10 cellular contexts compared by ENCODE assay signal in the genomic region with DNA sequence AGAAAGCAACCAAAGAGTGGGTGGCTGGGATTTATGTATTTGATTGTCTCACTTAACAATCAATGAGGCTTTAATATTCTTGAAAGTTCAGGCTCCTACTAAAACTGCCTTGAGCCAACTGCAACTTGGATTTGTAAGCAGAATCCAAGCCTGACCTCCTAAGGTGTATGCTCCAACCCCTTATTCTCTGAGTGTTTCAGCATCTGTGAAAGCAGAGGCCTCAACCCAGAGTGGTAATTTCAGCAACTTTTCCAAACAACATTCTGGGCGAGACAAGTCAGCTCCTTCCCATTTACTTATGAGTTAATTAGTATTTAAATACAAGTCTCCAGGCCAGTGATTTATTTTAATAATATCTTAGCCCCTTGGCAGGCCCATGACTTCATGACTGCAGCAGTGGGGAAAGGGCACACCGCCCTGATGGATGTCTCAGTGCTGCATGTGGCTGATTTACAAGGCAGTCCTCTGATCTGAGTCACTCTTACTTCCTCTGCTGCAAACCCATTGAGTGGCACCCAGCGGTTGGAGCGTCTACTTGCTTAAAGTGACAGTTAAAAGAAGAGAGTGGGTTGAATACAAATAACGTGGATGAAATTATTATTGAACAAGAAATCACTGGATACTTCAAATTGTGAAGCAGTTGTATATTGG.
DNase-seq lines count a peak whose midpoint lies in the region; ATAC-seq, FAIRE-seq and TF ChIP-seq lines count a peak whose summit lies in the region.
"Had no signal": no experiment of that assay in that cellular context is flagged by ENCODE, and none has a peak within 500 bp of the region (broad histone marks: within the 10 kb centered on the region; RNA-seq: fewer than 3 reads in every experiment).

No MANE protein-coding gene starts in this region.

- no peak overlapping the region for H3K4me3 ChIP-seq in astrocyte of the spinal cord (ENCODE audit: low read depth, low read length)
- no peak overlapping the region for H3K4me3 ChIP-seq in smooth muscle cell
- H3K4me3 ChIP-seq in small intestine (ENCODE audit: low read depth in 1 of 2, low read length in 2 of 2): no peak overlapping the region

- H3K9me3 Mint-ChIP-seq in natural killer cell treated with Interleukin-12 subunit alpha and Interleukin-12 subunit beta and Interleukin-15 and Interleukin-18, amount 100 ng/mL, for 72 hours: no peaks in the 10 kb centered on the region

- H3F3A ChIP-seq in smooth muscle cell (ENCODE audit: low read depth): peaks cover 8% of the 10 kb centered on the region

- no peak overlapping the region for H2AFZ ChIP-seq in smooth muscle cell (ENCODE audit: low read depth)

- H3K9me3 ChIP-seq in smooth muscle cell (replicated peaks; ENCODE audit: low read depth) (no peaks in the 10 kb centered on the region), small intestine (ENCODE audit: control insufficient read depth, low read depth) (no peaks in the 10 kb centered on the region)

- H3K27ac ChIP-seq in smooth muscle cell (ENCODE audit: low read depth) (peak overlapping the region; percentile 11), small intestine (ENCODE audit: low read depth in 1 of 2, low read length in 1 of 2) (no peak overlapping the region)
- H3K27ac ChIP-seq: KMS-11 had no signal

- TF ChIP-seq CTCF in astrocyte of the spinal cord (IDR thresholded peaks at IDR 0.05; ENCODE audit: low read depth, low read length) (no peak), smooth muscle cell (IDR thresholded peaks at IDR 0.05; ENCODE audit: borderline replicate concordance, insufficient read depth, poor library complexity, severe bottlenecking) (no peak)

- H3K9ac ChIP-seq in smooth muscle cell (ENCODE audit: low read depth): no peak overlapping the region
- H3K9ac ChIP-seq: KMS-11 had no signal

- no peak overlapping the region for H3K27ac Mint-ChIP-seq in natural killer cell treated with Interleukin-12 subunit alpha and Interleukin-12 subunit beta and Interleukin-15 and Interleukin-18, amount 100 ng/mL, for 72 hours

- H3K4me2 ChIP-seq in smooth muscle cell: peak overlapping the region; percentile 30
- H3K4me2 ChIP-seq: KMS-11 had no signal

- H3K36me3 ChIP-seq in smooth muscle cell (ENCODE audit: low read depth) (no peaks in the 10 kb centered on the region), small intestine (ENCODE audit: control insufficient read depth in 2 of 2, insufficient read depth in 2 of 2, low read length in 2 of 2) (no peaks in the 10 kb centered on the region)

- 13% methylated on average over 5 of the region's 5 CpGs for WGBS in smooth muscle cell (ENCODE audit: low lambda C conversion rate)
- WGBS in small intestine, 3 donors: 70 to 84% (median 79%) methylated on average over 5 of the region's 5 CpGs

- H3K27me3 Mint-ChIP-seq in natural killer cell treated with Interleukin-12 subunit alpha and Interleukin-12 subunit beta and Interleukin-15 and Interleukin-18, amount 100 ng/mL, for 72 hours: peaks cover 0 to 2% of the 10 kb centered on the region in 2 donors

- FAIRE-seq in small intestine (lab: Jason Lieb, UNC): no peak
- FAIRE-seq: colon had no signal

- ATAC-seq in natural killer cell treated with Interleukin-12 subunit alpha and Interleukin-12 subunit beta and Interleukin-15 and Interleukin-18, amount 100 ng/mL, for 72 hours: no peak

- no peaks in the 10 kb centered on the region for H4K20me1 ChIP-seq in smooth muscle cell (ENCODE audit: low read depth)

- peak; percentile 35 for DNase-seq in NCI-H748 (lab: John Stamatoyannopoulos, UW; ENCODE audit: unreplicated experiment)
- DNase-seq in NCI-H748 treated with DMSO at 0.1 percent for 48 hours (lab: John Stamatoyannopoulos, UW): no peak
- DNase-seq in KBM-7: peak; percentile 27
- peak; percentile 36 for DNase-seq in astrocyte of the spinal cord (ENCODE audit: low read depth, low spot score)
- DNase-seq in smooth muscle cell (lab: John Stamatoyannopoulos, UW; ENCODE audit: unreplicated experiment): no peak
- DNase-seq in natural killer cell treated with Interleukin-12 subunit alpha and Interleukin-12 subunit beta and Interleukin-15 and Interleukin-18, amount 100 ng/mL, for 72 hours (ENCODE audit: low spot score): no peak
- DNase-seq in NCI-H1092 treated with DMSO at 0.1 percent for 48 hours (lab: John Stamatoyannopoulos, UW): no peak
- DNase-seq in small intestine: no peak

- H3K36me3 Mint-ChIP-seq in natural killer cell treated with Interleukin-12 subunit alpha and Interleukin-12 subunit beta and Interleukin-15 and Interleukin-18, amount 100 ng/mL, for 72 hours: no peaks in the 10 kb centered on the region

- no peaks in the 10 kb centered on the region for H3K4me1 Mint-ChIP-seq in natural killer cell treated with Interleukin-12 subunit alpha and Interleukin-12 subunit beta and Interleukin-15 and Interleukin-18, amount 100 ng/mL, for 72 hours (ENCODE audit: low read depth in 2 of 2)

- H3K4me3 Mint-ChIP-seq in natural killer cell treated with Interleukin-12 subunit alpha and Interleukin-12 subunit beta and Interleukin-15 and Interleukin-18, amount 100 ng/mL, for 72 hours: no peak overlapping the region

- in situ Hi-C loops in KBM-7 (cut with MboI; ENCODE audit: low pct_unique_long_range_greater_than_20kb, low sequenced_read_pairs) (no loop called here), astrocyte of the spinal cord (cut with HindIII; ENCODE audit: low sequenced_read_pairs) (no loop called here)

- H3K4me1 ChIP-seq in smooth muscle cell (ENCODE audit: low read depth): peaks cover 33% of the 10 kb centered on the region
- H3K4me1 ChIP-seq in small intestine (ENCODE audit: control insufficient read depth in 2 of 2, insufficient read depth in 1 of 2, low read depth in 1 of 2, low read length in 1 of 2): no peaks in the 10 kb centered on the region

- H3K79me2 ChIP-seq in smooth muscle cell (ENCODE audit: low read depth): no peaks in the 10 kb centered on the region

- H3K27me3 ChIP-seq in smooth muscle cell (ENCODE audit: low read depth): no peaks in the 10 kb centered on the region
- H3K27me3 ChIP-seq in small intestine (ENCODE audit: control insufficient read depth in 2 of 2, insufficient read depth in 2 of 2, low read length in 2 of 2): no peaks in the 10 kb centered on the region

Comparison
In these comparisons a context has a peak if more than half of its experiments do, and no peak if none do; other contexts are left out.
1. DNase-seq: peak in NCI-H748 (single experiment), KBM-7 (single experiment) and astrocyte of the spinal cord (single experiment); none in NCI-H748 treated with DMSO at 0.1 percent for 48 hours (single experiment), smooth muscle cell (single experiment), natural killer cell treated with Interleukin-12 subunit alpha and Interleukin-12 subunit beta and Interleukin-15 and Interleukin-18, amount 100 ng/mL, for 72 hours (single experiment), NCI-H1092 treated with DMSO at 0.1 percent for 48 hours (single experiment) and small intestine (single experiment).